Comparison of ENCODE assay signal across 8 cellular contexts in the genomic region with DNA sequence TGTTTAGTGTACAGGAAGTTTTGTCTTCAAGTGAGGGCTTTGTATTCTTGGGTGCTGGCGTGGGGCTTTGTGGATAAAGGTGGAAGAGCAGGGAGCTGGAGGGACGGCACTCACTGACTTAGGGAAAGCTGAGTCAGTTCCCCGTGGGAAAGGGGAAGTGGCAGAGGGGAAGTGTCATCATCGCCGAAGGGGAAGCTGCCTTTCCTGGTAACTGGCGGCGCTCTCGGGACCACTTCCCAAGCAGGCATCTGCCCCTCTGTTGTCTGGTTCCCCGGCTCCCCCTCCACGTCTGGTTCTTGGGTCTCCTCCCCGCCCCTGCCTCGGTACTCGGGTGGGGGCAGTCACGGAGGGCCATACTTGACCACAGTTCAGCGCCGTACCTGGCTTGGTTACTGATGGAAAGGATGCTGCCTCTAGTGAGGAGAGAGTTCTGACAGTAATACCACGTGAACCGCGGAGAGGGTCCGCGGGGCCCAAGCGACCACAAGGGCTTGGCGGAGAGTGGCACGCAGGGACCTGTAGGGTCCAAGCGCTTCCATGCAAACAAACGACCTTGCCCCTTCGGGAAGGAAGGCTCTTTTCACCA. TPM values are rescaled to one million over a fixed set of nuclear protein-coding genes. Genes with fewer than 3 reads are reported as not detected.
DNase-seq lines count a peak whose midpoint lies in the region; ATAC-seq and TF ChIP-seq lines count a peak whose summit lies in the region.

No MANE protein-coding gene starts in this region.

- peak overlapping the region; percentile 65 to 100 (median 98) for H3K27ac ChIP-seq in dorsolateral prefrontal cortex
- peak overlapping the region; percentile 99 for H3K27ac ChIP-seq in right lobe of liver

- no peak for TF ChIP-seq CTCF in dorsolateral prefrontal cortex (IDR thresholded peaks at IDR 0.05 in 54 of 56, conservative IDR thresholded peaks at IDR 0.05 in 2 of 56; ENCODE audit: low read depth in 1 of 56, partially characterized antibody in 56 of 56)
- TF ChIP-seq CTCF in right lobe of liver (IDR thresholded peaks at IDR 0.05): no peak

- no peaks in the 10 kb centered on the region for H3K9me3 ChIP-seq in right lobe of liver

- no peaks in the 10 kb centered on the region for H3K27me3 Mint-ChIP-seq in T-helper 2 cell treated with Interferon-gamma antibody and Interleukin-4, amounts not matched to agents 5 μg/mL and 100 μg/mL, for 36 hours (ENCODE audit: low read depth)
- H3K27me3 Mint-ChIP-seq in stimulated activated naive B cell treated with anti-CD40 and anti-IgM and Interleukin-4, amounts not matched to agents 10 μg/mL and 1 μg/mL and 100 μg/mL, for 72 hours: no peaks in the 10 kb centered on the region

- H3K36me3 ChIP-seq in right lobe of liver: peaks cover 0 to 19% (median 7%) of the 10 kb centered on the region in 4 donors

- peaks cover 2% of the 10 kb centered on the region for H3K36me3 Mint-ChIP-seq in T-helper 2 cell treated with Interferon-gamma antibody and Interleukin-4, amounts not matched to agents 5 μg/mL and 100 μg/mL, for 36 hours (ENCODE audit: low read depth)
- peaks cover 16 to 33% of the 10 kb centered on the region in 2 donors for H3K36me3 Mint-ChIP-seq in stimulated activated naive B cell treated with anti-CD40 and anti-IgM and Interleukin-4, amounts not matched to agents 10 μg/mL and 1 μg/mL and 100 μg/mL, for 72 hours

- H3K9me3 Mint-ChIP-seq in T-helper 2 cell treated with Interferon-gamma antibody and Interleukin-4, amounts not matched to agents 5 μg/mL and 100 μg/mL, for 36 hours: no peaks in the 10 kb centered on the region
- no peaks in the 10 kb centered on the region for H3K9me3 Mint-ChIP-seq in stimulated activated naive B cell treated with anti-CD40 and anti-IgM and Interleukin-4, amounts not matched to agents 10 μg/mL and 1 μg/mL and 100 μg/mL, for 72 hours

- peak; percentile 5 for ATAC-seq in HG03378 (IDR thresholded peaks at IDR 0.05; ENCODE audit: unreplicated experiment)
- peak; percentile 4 to 29 (median 12) for ATAC-seq in right lobe of liver
- peak; percentile 11 to 15 for ATAC-seq in stimulated activated naive B cell treated with anti-CD40 and anti-IgM and Interleukin-4, amounts not matched to agents 10 μg/mL and 1 μg/mL and 100 μg/mL, for 72 hours (replicated peaks)
- ATAC-seq in HG02938 (IDR thresholded peaks at IDR 0.05; ENCODE audit: unreplicated experiment): no peak
- no peak for ATAC-seq in GM21423 (IDR thresholded peaks at IDR 0.05; ENCODE audit: unreplicated experiment)

- DNase-seq in GF-D8 (lab: John Stamatoyannopoulos, UW): peak; percentile 58
- no peak for DNase-seq in T-helper 2 cell treated with Interferon-gamma antibody and Interleukin-4, amounts not matched to agents 5 μg/mL and 100 μg/mL, for 36 hours (ENCODE audit: low spot score)
- peak in 1 of 10 donors; percentile 74 for DNase-seq in dorsolateral prefrontal cortex
- DNase-seq in right lobe of liver: peak; percentile 76 to 83 (median 83)
- DNase-seq in stimulated activated naive B cell treated with anti-CD40 and anti-IgM and Interleukin-4, amounts not matched to agents 10 μg/mL and 1 μg/mL and 100 μg/mL, for 72 hours: no peak

- peaks cover 0 to 34% (median 10%) of the 10 kb centered on the region in 4 donors for H3K4me1 ChIP-seq in right lobe of liver

- H3K4me3 Mint-ChIP-seq in T-helper 2 cell treated with Interferon-gamma antibody and Interleukin-4, amounts not matched to agents 5 μg/mL and 100 μg/mL, for 36 hours: peak overlapping the region; percentile 99
- peak overlapping the region; percentile 95 to 99 for H3K4me3 Mint-ChIP-seq in stimulated activated naive B cell treated with anti-CD40 and anti-IgM and Interleukin-4, amounts not matched to agents 10 μg/mL and 1 μg/mL and 100 μg/mL, for 72 hours

- no peaks in the 10 kb centered on the region for H3K27me3 ChIP-seq in dorsolateral prefrontal cortex
- no peaks in the 10 kb centered on the region for H3K27me3 ChIP-seq in right lobe of liver

- intact Hi-C loops in dorsolateral prefrontal cortex (cut with DNase I) (loop anchor here in 1 of 2 donors (10.0 kb wide), 1 partner anchor 312 kb away; the partner anchor contains the start of gene PER1), right lobe of liver (cut with DNase I) (no loop called here)

- TF ChIP-seq POLR2A in right lobe of liver (IDR thresholded peaks at IDR 0.05): no peak

- peak overlapping the region; percentile 99 for H3K27ac Mint-ChIP-seq in T-helper 2 cell treated with Interferon-gamma antibody and Interleukin-4, amounts not matched to agents 5 μg/mL and 100 μg/mL, for 36 hours
- H3K27ac Mint-ChIP-seq in stimulated activated naive B cell treated with anti-CD40 and anti-IgM and Interleukin-4, amounts not matched to agents 10 μg/mL and 1 μg/mL and 100 μg/mL, for 72 hours: peak overlapping the region; percentile 100

- H3K4me1 Mint-ChIP-seq in T-helper 2 cell treated with Interferon-gamma antibody and Interleukin-4, amounts not matched to agents 5 μg/mL and 100 μg/mL, for 36 hours (ENCODE audit: low read depth): peaks cover 46% of the 10 kb centered on the region
- H3K4me1 Mint-ChIP-seq in stimulated activated naive B cell treated with anti-CD40 and anti-IgM and Interleukin-4, amounts not matched to agents 10 μg/mL and 1 μg/mL and 100 μg/mL, for 72 hours: peaks cover 48 to 77% of the 10 kb centered on the region in 2 donors

- H3K4me3 ChIP-seq in dorsolateral prefrontal cortex: peak overlapping the region; percentile 65 to 94 (median 85)
- peak overlapping the region; percentile 73 to 98 (median 81) for H3K4me3 ChIP-seq in right lobe of liver

- 0% methylated on average over 20 of the region's 27 CpGs for WGBS in right lobe of liver (ENCODE audit: insufficient coverage, low coverage, low lambda C conversion rate, missing lambda C conversion rate)

RNA-seq across cellular contexts. Expression of gene KDM6B, which starts 9.0 kb away (rescaled TPM):
- total RNA-seq in dorsolateral prefrontal cortex (10 to 100 TPM; 12.7 to 38.8 (median 21.8) TPM), right lobe of liver (10 to 100 TPM in 4 of 6 experiments, 1 to 10 TPM in 2; 6.1 to 12.8 (median 10.9) TPM)

RNA-seq across cellular contexts. Expression of gene TMEM88, which starts 11.8 kb away (rescaled TPM):
- 10 to 100 TPM in 1 of 120 experiments, 1 to 10 TPM in 114, under 1 TPM in 4, not detected in 1; 0.69 to 10.3 (median 3.2) TPM for total RNA-seq in dorsolateral prefrontal cortex
- 1 to 10 TPM in 4 of 6 experiments, under 1 TPM in 2; 0.74 to 2.4 (median 1.2) TPM for total RNA-seq in right lobe of liver

RNA-seq across cellular contexts. Expression of gene NAA38, which starts 14.3 kb away (rescaled TPM):
- total RNA-seq in dorsolateral prefrontal cortex (100 to 1,000 TPM in 18 of 120 experiments, 10 to 100 TPM in 102; 46.8 to 127 (median 87.8) TPM), right lobe of liver (10 to 100 TPM; 27.2 to 43.0 (median 30.8) TPM)

RNA-seq across cellular contexts. Expression of gene CYB5D1, which starts 14.8 kb away (rescaled TPM):
- 10 to 100 TPM; 14.7 to 35.0 (median 23.8) TPM for total RNA-seq in dorsolateral prefrontal cortex
- 10 to 100 TPM in 1 of 6 experiments, 1 to 10 TPM in 5; 6.0 to 11.7 (median 7.4) TPM for total RNA-seq in right lobe of liver

RNA-seq across cellular contexts. Expression of gene CHD3, which starts 45.5 kb away (rescaled TPM):
- total RNA-seq in dorsolateral prefrontal cortex (100 to 1,000 TPM in 92 of 120 experiments, 10 to 100 TPM in 28; 45.9 to 168 (median 112) TPM), right lobe of liver (1 to 10 TPM; 3.2 to 7.2 (median 5.1) TPM)

Comparison
In these comparisons a context has a peak if more than half of its experiments do, and no peak if none do; other contexts are left out.
1. DNase-seq: peak in GF-D8 (single experiment) and right lobe of liver (3 of 3); none in T-helper 2 cell treated with Interferon-gamma antibody and Interleukin-4, amounts not matched to agents 5 μg/mL and 100 μg/mL, for 36 hours (single experiment) and stimulated activated naive B cell treated with anti-CD40 and anti-IgM and Interleukin-4, amounts not matched to agents 10 μg/mL and 1 μg/mL and 100 μg/mL, for 72 hours (single experiment).
2. ATAC-seq: peak in HG03378 (single experiment), right lobe of liver (4 of 4) and stimulated activated naive B cell treated with anti-CD40 and anti-IgM and Interleukin-4, amounts not matched to agents 10 μg/mL and 1 μg/mL and 100 μg/mL, for 72 hours (2 of 2); none in HG02938 (single experiment) and GM21423 (single experiment).